Comparison of ENCODE assay signal across 34 cellular contexts in the genomic region with DNA sequence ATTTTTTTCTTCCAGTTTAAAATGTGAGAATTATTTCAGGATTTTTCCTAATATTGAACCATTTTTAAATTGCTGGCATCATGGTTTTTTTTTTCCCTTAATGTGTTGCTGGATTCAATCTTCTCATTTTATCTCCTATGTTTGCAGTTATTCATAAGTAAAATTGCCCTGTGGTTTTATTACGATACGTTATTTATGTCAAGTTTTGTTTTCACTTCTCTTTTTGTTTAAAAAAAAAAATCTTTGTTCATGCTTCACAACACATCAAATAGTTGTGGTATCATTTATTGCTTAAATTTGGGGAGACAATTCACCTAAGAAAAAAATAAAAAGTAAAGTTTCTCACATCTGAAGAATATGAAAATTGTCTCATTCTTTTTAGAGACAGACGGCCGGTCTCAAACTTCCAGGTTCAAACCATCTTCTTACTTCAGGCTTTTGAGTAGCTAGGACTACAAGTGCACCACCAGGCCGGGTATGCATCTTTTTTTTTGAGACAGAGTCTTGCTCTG.
"Had no signal": no experiment of that assay in that cellular context is flagged by ENCODE, and none has a peak within 500 bp of the region (broad histone marks: within the 10 kb centered on the region; RNA-seq: fewer than 3 reads in every experiment).

No MANE protein-coding gene starts in this region.

- H3K4me3 ChIP-seq: ascending aorta, cardiac muscle cell, colonic mucosa, dorsolateral prefrontal cortex, heart left ventricle, lower lobe of right lung, psoas muscle, right atrium auricular region, smooth muscle cell, stomach, thyroid gland, upper lobe of right lung had no signal

- H3K27ac ChIP-seq: ascending aorta, cardiac muscle cell, colonic mucosa, dorsolateral prefrontal cortex, heart left ventricle, lower lobe of right lung, parathyroid adenoma, psoas muscle, right atrium auricular region, stomach, thyroid gland, upper lobe of right lung had no signal

- H3K4me1 ChIP-seq: ascending aorta, colonic mucosa, heart left ventricle, lower lobe of right lung, parathyroid adenoma, psoas muscle, right atrium auricular region, stomach, thyroid gland, upper lobe of right lung had no signal

- H3K9me3 ChIP-seq: ascending aorta, colonic mucosa, heart left ventricle, lower lobe of right lung, psoas muscle, right atrium auricular region, stomach, thyroid gland, upper lobe of right lung had no signal

- H3K36me3 ChIP-seq: ascending aorta, cardiac muscle cell, colonic mucosa, heart left ventricle, lower lobe of right lung, right atrium auricular region, stomach, thyroid gland, upper lobe of right lung had no signal

- H3K27me3 ChIP-seq: ascending aorta, cardiac muscle cell, colonic mucosa, heart left ventricle, right atrium auricular region, stomach, thyroid gland, upper lobe of right lung had no signal

- H3K9ac ChIP-seq: parathyroid adenoma had no signal

- DNase-seq: activated CD4-positive, alpha-beta memory T cell treated with anti-CD3 and anti-CD28 coated beads for 36 hours; activated CD4-positive, alpha-beta T cell treated with anti-CD3 and anti-CD28 coated beads, Interleukin-2, amount 10 ng/mL, durations not matched to agents 24 days and 14 days; activated CD4-positive, CD25-positive, alpha-beta regulatory T cell treated with anti-CD3 and anti-CD28 coated beads, Interleukin-2, amount 50 U/mL, for 72 hours; activated CD8-positive, alpha-beta memory T cell treated with anti-CD3 and anti-CD28 coated beads, Interleukin-2, amount 50 U/mL, for 4 hours; activated effector memory CD4-positive, alpha-beta T cell treated with anti-CD3 and anti-CD28 coated beads, Interleukin-2, amount 50 U/mL, for 16 hours; activated naive CD4-positive, alpha-beta T cell treated with anti-CD3 and anti-CD28 coated beads, Interleukin-2, amount 10 ng/mL, durations not matched to agents 7 days and 5 days; activated naive CD8-positive, alpha-beta T cell treated with anti-CD3 and anti-CD28 coated beads, Interleukin-2, amount 10 ng/mL, durations not matched to agents 7 days and 5 days; activated T-cell treated with anti-CD3 and anti-CD28 coated beads, Interleukin-2, amount 50 U/mL, for 1 hour; cerebellar nuclear complex; colonic mucosa; dorsolateral prefrontal cortex; effector memory CD4-positive, alpha-beta T cell; heart left ventricle; hypothalamus; immature natural killer cell; kidney glomerular epithelial cell; lower lobe of right lung; mesenchymal stem cell; naive thymus-derived CD8-positive, alpha-beta T cell; nucleus accumbens; psoas muscle; stimulated activated CD4-positive, alpha-beta T cell treated with anti-CD3 and anti-CD28 coated beads, Interleukin-1b, Interleukin-23, amount 100 ng/mL, for 48 hours; stimulated activated CD4-positive, alpha-beta T cell treated with anti-CD3 and anti-CD28 coated beads, Interleukin-4, amount 100 ng/mL, for 4 hours; stimulated activated CD8-positive, alpha-beta memory T cell treated with anti-CD3 and anti-CD28 coated beads, Interleukin-4, amount 100 ng/mL, for 48 hours; stomach; thyroid gland; upper lobe of right lung had no signal

- H2AFZ ChIP-seq: parathyroid adenoma had no signal

- H3K4me2 ChIP-seq: smooth muscle cell had no signal

- H3K79me2 ChIP-seq: parathyroid adenoma had no signal

- ATAC-seq: heart left ventricle; left lobe of liver; lower lobe of right lung; naive thymus-derived CD8-positive, alpha-beta T cell; psoas muscle; stimulated activated memory B cell treated with anti-CD40 and anti-IgM and Interleukin-4, amounts not matched to agents 10 μg/mL and 1 μg/mL and 100 μg/mL, for 72 hours; upper lobe of right lung had no signal
